37 cellular contexts compared by ENCODE assay signal in the genomic region with DNA sequence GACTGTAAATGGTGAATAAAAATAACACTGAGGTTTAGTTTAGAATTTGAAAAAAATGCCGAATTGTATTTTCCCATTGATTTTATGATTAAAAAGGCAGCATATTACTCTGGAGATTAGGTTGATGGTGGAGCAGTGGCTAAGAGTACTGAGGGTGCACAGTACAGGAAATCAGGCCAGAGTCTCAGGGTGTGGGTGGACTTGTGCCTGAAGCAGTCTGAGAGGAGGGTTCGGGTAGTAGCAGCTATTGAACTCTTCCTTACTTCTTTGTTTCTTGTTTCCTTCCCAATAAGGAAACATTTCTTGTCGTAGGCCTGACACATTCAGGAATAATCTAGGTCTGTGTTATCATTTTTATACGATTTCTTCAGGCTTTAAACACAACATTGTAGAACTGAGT.
"Had no signal": no experiment of that assay in that cellular context is flagged by ENCODE, and none has a peak within 500 bp of the region (broad histone marks: within the 10 kb centered on the region; RNA-seq: fewer than 3 reads in every experiment).

No MANE protein-coding gene starts in this region.

- H3K4me1 Mint-ChIP-seq: activated CD4-positive, alpha-beta memory T cell treated with anti-CD3 and anti-CD28 coated beads, Interleukin-2, amount 10 ng/mL, durations not matched to agents 7 days and 5 days; activated CD4-positive, alpha-beta T cell treated with anti-CD3 and anti-CD28 coated beads for 36 hours; activated CD4-positive, alpha-beta T cell treated with anti-CD3 and anti-CD28 coated beads, Interleukin-2, amount 10 ng/mL, durations not matched to agents 7 days and 5 days; activated naive CD8-positive, alpha-beta T cell treated with anti-CD3 and anti-CD28 coated beads for 36 hours; activated T-helper 17 cell treated with anti-CD3 and anti-CD28 coated beads, Interleukin-2, amount 50 U/mL, for 72 hours had no signal

- H3K9me3 ChIP-seq: adrenal gland, body of pancreas had no signal

- H3K4me1 ChIP-seq: adrenal gland, body of pancreas, breast epithelium had no signal

- H3K27ac Mint-ChIP-seq: activated CD4-positive, alpha-beta memory T cell treated with anti-CD3 and anti-CD28 coated beads, Interleukin-2, amount 10 ng/mL, durations not matched to agents 7 days and 5 days; activated CD4-positive, alpha-beta T cell treated with anti-CD3 and anti-CD28 coated beads for 36 hours; activated CD4-positive, alpha-beta T cell treated with anti-CD3 and anti-CD28 coated beads, Interleukin-2, amount 10 ng/mL, durations not matched to agents 7 days and 5 days; activated CD8-positive, alpha-beta T cell treated with anti-CD3 and anti-CD28 coated beads, Interleukin-2, amount 10 ng/mL, durations not matched to agents 7 days and 5 days; activated naive CD4-positive, alpha-beta T cell treated with anti-CD3 and anti-CD28 coated beads for 36 hours; activated naive CD4-positive, alpha-beta T cell treated with anti-CD3 and anti-CD28 coated beads, Interleukin-2, amount 50 U/mL, for 72 hours; activated naive CD8-positive, alpha-beta T cell treated with anti-CD3 and anti-CD28 coated beads for 36 hours; activated T-cell treated with anti-CD3 and anti-CD28 coated beads, Interleukin-2, amount 50 U/mL, for 72 hours; activated T-helper 1 cell treated with anti-CD3 and anti-CD28 coated beads, Interleukin-12 subunit alpha, Interleukin-12 subunit beta, Interleukin-2, Interleukin-4 antibody, amounts not matched to agents 30 ng/mL and 10 ng/mL and 1 ng/mL, durations not matched to agents 14 hours and 24 hours and 36 hours; activated T-helper 17 cell treated with anti-CD3 and anti-CD28 coated beads, Interleukin-2, amount 50 U/mL, for 72 hours; T-helper 1 cell treated with Interleukin-12 subunit alpha and Interleukin-12 subunit beta and Interleukin-4 antibody, amounts not matched to agents 30 μg/mL and 1 μg/mL, for 36 hours; T-helper 2 cell treated with Interferon-gamma antibody and Interleukin-4, amounts not matched to agents 5 μg/mL and 100 μg/mL, for 36 hours; WTC11 had no signal

- H3K4me3 Mint-ChIP-seq: activated CD4-positive, alpha-beta memory T cell treated with anti-CD3 and anti-CD28 coated beads, Interleukin-2, amount 10 ng/mL, durations not matched to agents 7 days and 5 days; activated CD4-positive, alpha-beta T cell treated with anti-CD3 and anti-CD28 coated beads for 36 hours; activated CD4-positive, alpha-beta T cell treated with anti-CD3 and anti-CD28 coated beads, Interleukin-2, amount 10 ng/mL, durations not matched to agents 7 days and 5 days; activated CD8-positive, alpha-beta T cell treated with anti-CD3 and anti-CD28 coated beads, Interleukin-2, amount 10 ng/mL, durations not matched to agents 7 days and 5 days; activated naive CD4-positive, alpha-beta T cell treated with anti-CD3 and anti-CD28 coated beads for 36 hours; activated naive CD8-positive, alpha-beta T cell treated with anti-CD3 and anti-CD28 coated beads for 36 hours; activated T-cell treated with anti-CD3 and anti-CD28 coated beads, Interleukin-2, amount 50 U/mL, for 4 hours; activated T-cell treated with anti-CD3 and anti-CD28 coated beads, Interleukin-2, amount 50 U/mL, for 72 hours; activated T-helper 1 cell treated with anti-CD3 and anti-CD28 coated beads, Interleukin-12 subunit alpha, Interleukin-12 subunit beta, Interleukin-2, Interleukin-4 antibody, amounts not matched to agents 30 ng/mL and 10 ng/mL and 1 ng/mL, durations not matched to agents 14 hours and 24 hours and 36 hours; activated T-helper 17 cell treated with anti-CD3 and anti-CD28 coated beads, Interleukin-2, amount 50 U/mL, for 72 hours; T-helper 1 cell treated with Interleukin-12 subunit alpha and Interleukin-12 subunit beta and Interleukin-4 antibody, amounts not matched to agents 30 μg/mL and 1 μg/mL, for 36 hours; T-helper 2 cell treated with Interferon-gamma antibody and Interleukin-4, amounts not matched to agents 5 μg/mL and 100 μg/mL, for 36 hours; WTC11 had no signal

- DNase-seq: activated CD4-positive, alpha-beta memory T cell treated with anti-CD3 and anti-CD28 coated beads, Interleukin-2, amount 10 ng/mL, durations not matched to agents 7 days and 5 days; activated CD4-positive, alpha-beta T cell treated with anti-CD3 and anti-CD28 coated beads for 1 hour; activated CD4-positive, alpha-beta T cell treated with anti-CD3 and anti-CD28 coated beads for 36 hours; activated CD4-positive, alpha-beta T cell treated with anti-CD3 and anti-CD28 coated beads for 48 hours; activated CD4-positive, alpha-beta T cell treated with anti-CD3 and anti-CD28 coated beads, Interleukin-2, amount 10 ng/mL, durations not matched to agents 7 days and 5 days; activated CD4-positive, alpha-beta T cell treated with anti-CD3 and anti-CD28 coated beads, Interleukin-2, amount 50 U/mL, for 48 hours; activated CD4-positive, CD25-positive, alpha-beta regulatory T cell; activated CD8-positive, alpha-beta memory T cell treated with anti-CD3 and anti-CD28 coated beads, Interleukin-2, amount 50 U/mL, for 4 hours; activated CD8-positive, alpha-beta T cell treated with anti-CD3 and anti-CD28 coated beads, Interleukin-2, amount 10 ng/mL, durations not matched to agents 7 days and 5 days; activated effector memory CD4-positive, alpha-beta T cell treated with anti-CD3 and anti-CD28 coated beads, Interleukin-2, amount 50 U/mL, for 16 hours; activated gamma-delta T cell treated with Interleukin-2 at 50 U/mL for 16 hours; activated naive CD4-positive, alpha-beta T cell; activated naive CD4-positive, alpha-beta T cell treated with anti-CD3 and anti-CD28 coated beads for 36 hours; activated naive CD4-positive, alpha-beta T cell treated with anti-CD3 and anti-CD28 coated beads, Interleukin-2, amount 50 U/mL, for 16 hours; activated naive CD8-positive, alpha-beta T cell treated with anti-CD3 and anti-CD28 coated beads for 36 hours; activated T-cell treated with anti-CD3 and anti-CD28 coated beads for 4 hours; activated T-cell treated with anti-CD3 and anti-CD28 coated beads, Interleukin-2, amount 50 U/mL, for 1 hour; activated T-cell treated with anti-CD3 and anti-CD28 coated beads, Interleukin-2, amount 50 U/mL, for 4 hours; activated T-cell treated with anti-CD3 and anti-CD28 coated beads, Interleukin-2, amount 50 U/mL, for 72 hours; adrenal gland; amniotic stem cell; aorta; body of pancreas; brain microvascular endothelial cell; central memory CD4-positive, alpha-beta T cell; T-helper 1 cell; T-helper 2 cell; T-helper 9 cell; WERI-Rb-1 had no signal

- H3K27me3 Mint-ChIP-seq: activated CD4-positive, alpha-beta memory T cell treated with anti-CD3 and anti-CD28 coated beads, Interleukin-2, amount 10 ng/mL, durations not matched to agents 7 days and 5 days; activated CD4-positive, alpha-beta T cell treated with anti-CD3 and anti-CD28 coated beads for 36 hours; activated CD4-positive, alpha-beta T cell treated with anti-CD3 and anti-CD28 coated beads, Interleukin-2, amount 10 ng/mL, durations not matched to agents 7 days and 5 days; activated naive CD8-positive, alpha-beta T cell treated with anti-CD3 and anti-CD28 coated beads for 36 hours; activated T-helper 17 cell treated with anti-CD3 and anti-CD28 coated beads, Interleukin-2, amount 50 U/mL, for 72 hours had no signal

- H3K9me3 Mint-ChIP-seq: activated naive CD8-positive, alpha-beta T cell treated with anti-CD3 and anti-CD28 coated beads for 36 hours; activated T-helper 1 cell treated with anti-CD3 and anti-CD28 coated beads, Interleukin-12 subunit alpha, Interleukin-12 subunit beta, Interleukin-2, Interleukin-4 antibody, amounts not matched to agents 30 ng/mL and 10 ng/mL and 1 ng/mL, durations not matched to agents 14 hours and 24 hours and 36 hours had no signal

- H3K27ac ChIP-seq: adrenal gland, body of pancreas, brain microvascular endothelial cell, breast epithelium, WERI-Rb-1 had no signal

- ATAC-seq: activated CD4-positive, alpha-beta T cell treated with anti-CD3 and anti-CD28 coated beads for 36 hours; activated CD4-positive, CD25-positive, alpha-beta regulatory T cell treated with anti-CD3 and anti-CD28 coated beads, Interleukin-2, amount 50 U/mL, for 24 hours; activated CD8-positive, alpha-beta T cell treated with anti-CD3 and anti-CD28 coated beads, Interleukin-2, amount 10 ng/mL, durations not matched to agents 7 days and 5 days; activated naive CD4-positive, alpha-beta T cell treated with anti-CD3 and anti-CD28 coated beads, Interleukin-2, amount 50 U/mL, for 72 hours; activated T-cell treated with anti-CD3 and anti-CD28 coated beads, Interleukin-2, amount 50 U/mL, for 4 hours; activated T-cell treated with anti-CD3 and anti-CD28 coated beads, Interleukin-2, amount 50 U/mL, for 72 hours; activated T-helper 17 cell treated with anti-CD3 and anti-CD28 coated beads, Interleukin-2, amount 50 U/mL, for 72 hours; body of pancreas; WTC11 had no signal

- H3K36me3 ChIP-seq: adrenal gland, brain microvascular endothelial cell, breast epithelium, WERI-Rb-1 had no signal

- H3K27me3 ChIP-seq: adrenal gland, body of pancreas, brain microvascular endothelial cell, breast epithelium had no signal

- H3K36me3 Mint-ChIP-seq: activated naive CD8-positive, alpha-beta T cell treated with anti-CD3 and anti-CD28 coated beads for 36 hours had no signal

- H3K4me3 ChIP-seq: adrenal gland, body of pancreas, breast epithelium had no signal
